In the genomic region with DNA sequence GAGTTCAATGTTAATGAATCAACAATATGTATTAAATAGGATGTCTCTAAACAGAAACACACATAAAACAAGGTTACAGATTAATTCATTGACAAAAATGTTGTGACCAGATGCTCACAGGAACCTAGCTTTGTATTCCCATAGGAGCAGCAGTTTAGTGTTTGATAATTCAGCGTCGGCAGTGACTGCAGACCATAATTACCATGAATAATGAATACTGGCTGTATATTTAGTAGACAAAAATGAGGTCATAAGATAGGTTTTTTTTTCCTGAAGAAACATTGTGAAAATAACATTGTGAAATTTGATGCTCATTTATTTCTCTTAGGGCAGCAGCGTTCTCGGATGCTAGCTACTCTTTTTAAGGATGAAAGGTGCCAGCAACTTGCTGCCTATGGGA, we compare ENCODE assay signal across 1 cellular context.
TF ChIP-seq lines count a peak whose summit lies in the region.

No MANE protein-coding gene starts in this region.

TF ChIP-seq in HEK293, 187 proteins besides CTCF, POLR2A, EP300 and RAD21 (continued from another document and continues in another):
- TF ChIP-seq, protein P1, sequence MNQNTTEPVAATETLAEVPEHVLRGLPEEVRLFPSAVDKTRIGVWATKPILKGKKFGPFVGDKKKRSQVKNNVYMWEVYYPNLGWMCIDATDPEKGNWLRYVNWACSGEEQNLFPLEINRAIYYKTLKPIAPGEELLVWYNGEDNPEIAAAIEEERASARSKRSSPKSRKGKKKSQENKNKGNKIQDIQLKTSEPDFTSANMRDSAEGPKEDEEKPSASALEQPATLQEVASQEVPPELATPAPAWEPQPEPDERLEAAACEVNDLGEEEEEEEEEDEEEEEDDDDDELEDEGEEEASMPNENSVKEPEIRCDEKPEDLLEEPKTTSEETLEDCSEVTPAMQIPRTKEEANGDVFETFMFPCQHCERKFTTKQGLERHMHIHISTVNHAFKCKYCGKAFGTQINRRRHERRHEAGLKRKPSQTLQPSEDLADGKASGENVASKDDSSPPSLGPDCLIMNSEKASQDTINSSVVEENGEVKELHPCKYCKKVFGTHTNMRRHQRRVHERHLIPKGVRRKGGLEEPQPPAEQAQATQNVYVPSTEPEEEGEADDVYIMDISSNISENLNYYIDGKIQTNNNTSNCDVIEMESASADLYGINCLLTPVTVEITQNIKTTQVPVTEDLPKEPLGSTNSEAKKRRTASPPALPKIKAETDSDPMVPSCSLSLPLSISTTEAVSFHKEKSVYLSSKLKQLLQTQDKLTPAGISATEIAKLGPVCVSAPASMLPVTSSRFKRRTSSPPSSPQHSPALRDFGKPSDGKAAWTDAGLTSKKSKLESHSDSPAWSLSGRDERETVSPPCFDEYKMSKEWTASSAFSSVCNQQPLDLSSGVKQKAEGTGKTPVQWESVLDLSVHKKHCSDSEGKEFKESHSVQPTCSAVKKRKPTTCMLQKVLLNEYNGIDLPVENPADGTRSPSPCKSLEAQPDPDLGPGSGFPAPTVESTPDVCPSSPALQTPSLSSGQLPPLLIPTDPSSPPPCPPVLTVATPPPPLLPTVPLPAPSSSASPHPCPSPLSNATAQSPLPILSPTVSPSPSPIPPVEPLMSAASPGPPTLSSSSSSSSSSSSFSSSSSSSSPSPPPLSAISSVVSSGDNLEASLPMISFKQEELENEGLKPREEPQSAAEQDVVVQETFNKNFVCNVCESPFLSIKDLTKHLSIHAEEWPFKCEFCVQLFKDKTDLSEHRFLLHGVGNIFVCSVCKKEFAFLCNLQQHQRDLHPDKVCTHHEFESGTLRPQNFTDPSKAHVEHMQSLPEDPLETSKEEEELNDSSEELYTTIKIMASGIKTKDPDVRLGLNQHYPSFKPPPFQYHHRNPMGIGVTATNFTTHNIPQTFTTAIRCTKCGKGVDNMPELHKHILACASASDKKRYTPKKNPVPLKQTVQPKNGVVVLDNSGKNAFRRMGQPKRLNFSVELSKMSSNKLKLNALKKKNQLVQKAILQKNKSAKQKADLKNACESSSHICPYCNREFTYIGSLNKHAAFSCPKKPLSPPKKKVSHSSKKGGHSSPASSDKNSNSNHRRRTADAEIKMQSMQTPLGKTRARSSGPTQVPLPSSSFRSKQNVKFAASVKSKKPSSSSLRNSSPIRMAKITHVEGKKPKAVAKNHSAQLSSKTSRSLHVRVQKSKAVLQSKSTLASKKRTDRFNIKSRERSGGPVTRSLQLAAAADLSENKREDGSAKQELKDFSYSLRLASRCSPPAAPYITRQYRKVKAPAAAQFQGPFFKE (tag by site-specific recombination; IDR thresholded peaks at IDR 0.05; ENCODE audit: borderline replicate concordance) = no peak
- TF ChIP-seq ZNF221 (tag by site-specific recombination; IDR thresholded peaks at IDR 0.05; ENCODE audit: borderline replicate concordance) = no peak
- TF ChIP-seq, protein P2, sequence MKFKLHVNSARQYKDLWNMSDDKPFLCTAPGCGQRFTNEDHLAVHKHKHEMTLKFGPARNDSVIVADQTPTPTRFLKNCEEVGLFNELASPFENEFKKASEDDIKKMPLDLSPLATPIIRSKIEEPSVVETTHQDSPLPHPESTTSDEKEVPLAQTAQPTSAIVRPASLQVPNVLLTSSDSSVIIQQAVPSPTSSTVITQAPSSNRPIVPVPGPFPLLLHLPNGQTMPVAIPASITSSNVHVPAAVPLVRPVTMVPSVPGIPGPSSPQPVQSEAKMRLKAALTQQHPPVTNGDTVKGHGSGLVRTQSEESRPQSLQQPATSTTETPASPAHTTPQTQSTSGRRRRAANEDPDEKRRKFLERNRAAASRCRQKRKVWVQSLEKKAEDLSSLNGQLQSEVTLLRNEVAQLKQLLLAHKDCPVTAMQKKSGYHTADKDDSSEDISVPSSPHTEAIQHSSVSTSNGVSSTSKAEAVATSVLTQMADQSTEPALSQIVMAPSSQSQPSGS (tag by site-specific recombination; IDR thresholded peaks at IDR 0.05; ENCODE audit: low read depth) = peak; percentile 17; the same call in 1 of the 2 replicates
- peak; percentile 72 for TF ChIP-seq ZNF629 (tag by site-specific recombination; IDR thresholded peaks at IDR 0.05)
- TF ChIP-seq YY2 (tag by site-specific recombination; IDR thresholded peaks at IDR 0.05) = no peak
- TF ChIP-seq ZFHX2 (tag by site-specific recombination; conservative IDR thresholded peaks at IDR 0.05) = no peak
- TF ChIP-seq ZEB2 (tag by site-specific recombination; IDR thresholded peaks at IDR 0.05) = no peak
- TF ChIP-seq, protein P3, sequence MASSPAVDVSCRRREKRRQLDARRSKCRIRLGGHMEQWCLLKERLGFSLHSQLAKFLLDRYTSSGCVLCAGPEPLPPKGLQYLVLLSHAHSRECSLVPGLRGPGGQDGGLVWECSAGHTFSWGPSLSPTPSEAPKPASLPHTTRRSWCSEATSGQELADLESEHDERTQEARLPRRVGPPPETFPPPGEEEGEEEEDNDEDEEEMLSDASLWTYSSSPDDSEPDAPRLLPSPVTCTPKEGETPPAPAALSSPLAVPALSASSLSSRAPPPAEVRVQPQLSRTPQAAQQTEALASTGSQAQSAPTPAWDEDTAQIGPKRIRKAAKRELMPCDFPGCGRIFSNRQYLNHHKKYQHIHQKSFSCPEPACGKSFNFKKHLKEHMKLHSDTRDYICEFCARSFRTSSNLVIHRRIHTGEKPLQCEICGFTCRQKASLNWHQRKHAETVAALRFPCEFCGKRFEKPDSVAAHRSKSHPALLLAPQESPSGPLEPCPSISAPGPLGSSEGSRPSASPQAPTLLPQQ (tag by site-specific recombination; IDR thresholded peaks at IDR 0.05) = no peak
- TF ChIP-seq, protein P4, sequence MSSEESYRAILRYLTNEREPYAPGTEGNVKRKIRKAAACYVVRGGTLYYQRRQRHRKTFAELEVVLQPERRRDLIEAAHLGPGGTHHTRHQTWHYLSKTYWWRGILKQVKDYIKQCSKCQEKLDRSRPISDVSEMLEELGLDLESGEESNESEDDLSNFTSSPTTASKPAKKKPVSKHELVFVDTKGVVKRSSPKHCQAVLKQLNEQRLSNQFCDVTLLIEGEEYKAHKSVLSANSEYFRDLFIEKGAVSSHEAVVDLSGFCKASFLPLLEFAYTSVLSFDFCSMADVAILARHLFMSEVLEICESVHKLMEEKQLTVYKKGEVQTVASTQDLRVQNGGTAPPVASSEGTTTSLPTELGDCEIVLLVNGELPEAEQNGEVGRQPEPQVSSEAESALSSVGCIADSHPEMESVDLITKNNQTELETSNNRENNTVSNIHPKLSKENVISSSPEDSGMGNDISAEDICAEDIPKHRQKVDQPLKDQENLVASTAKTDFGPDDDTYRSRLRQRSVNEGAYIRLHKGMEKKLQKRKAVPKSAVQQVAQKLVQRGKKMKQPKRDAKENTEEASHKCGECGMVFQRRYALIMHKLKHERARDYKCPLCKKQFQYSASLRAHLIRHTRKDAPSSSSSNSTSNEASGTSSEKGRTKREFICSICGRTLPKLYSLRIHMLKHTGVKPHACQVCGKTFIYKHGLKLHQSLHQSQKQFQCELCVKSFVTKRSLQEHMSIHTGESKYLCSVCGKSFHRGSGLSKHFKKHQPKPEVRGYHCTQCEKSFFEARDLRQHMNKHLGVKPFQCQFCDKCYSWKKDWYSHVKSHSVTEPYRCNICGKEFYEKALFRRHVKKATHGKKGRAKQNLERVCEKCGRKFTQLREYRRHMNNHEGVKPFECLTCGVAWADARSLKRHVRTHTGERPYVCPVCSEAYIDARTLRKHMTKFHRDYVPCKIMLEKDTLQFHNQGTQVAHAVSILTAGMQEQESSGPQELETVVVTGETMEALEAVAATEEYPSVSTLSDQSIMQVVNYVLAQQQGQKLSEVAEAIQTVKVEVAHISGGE (tag by site-specific recombination; conservative IDR thresholded peaks at IDR 0.05; ENCODE audit: low read depth) = no peak
- no peak for TF ChIP-seq ZNF555 (tag by site-specific recombination; conservative IDR thresholded peaks at IDR 0.05)
- TF ChIP-seq SP2 (tag by site-specific recombination; IDR thresholded peaks at IDR 0.05) = no peak
- no peak for TF ChIP-seq ZNF626 (tag by site-specific recombination; IDR thresholded peaks at IDR 0.05)
- TF ChIP-seq, protein P5, sequence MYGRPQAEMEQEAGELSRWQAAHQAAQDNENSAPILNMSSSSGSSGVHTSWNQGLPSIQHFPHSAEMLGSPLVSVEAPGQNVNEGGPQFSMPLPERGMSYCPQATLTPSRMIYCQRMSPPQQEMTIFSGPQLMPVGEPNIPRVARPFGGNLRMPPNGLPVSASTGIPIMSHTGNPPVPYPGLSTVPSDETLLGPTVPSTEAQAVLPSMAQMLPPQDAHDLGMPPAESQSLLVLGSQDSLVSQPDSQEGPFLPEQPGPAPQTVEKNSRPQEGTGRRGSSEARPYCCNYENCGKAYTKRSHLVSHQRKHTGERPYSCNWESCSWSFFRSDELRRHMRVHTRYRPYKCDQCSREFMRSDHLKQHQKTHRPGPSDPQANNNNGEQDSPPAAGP (tag by site-specific recombination; IDR thresholded peaks at IDR 0.05) = no peak
- no peak for TF ChIP-seq YY1 (tag by site-specific recombination; IDR thresholded peaks at IDR 0.05)
- no peak for TF ChIP-seq GFI1B (tag by site-specific recombination; IDR thresholded peaks at IDR 0.05)
- 0 out of 2 replicates have a peak, but pooled peaks have one; percentile 11 for TF ChIP-seq TRIM28 (IDR thresholded peaks at IDR 0.05; ENCODE audit: borderline replicate concordance, low read length)
- no peak for TF ChIP-seq HOXC10 (CRISPR knock-in tag; IDR thresholded peaks at IDR 0.05)
- TF ChIP-seq ZNF391 (tag by site-specific recombination; IDR thresholded peaks at IDR 0.05; ENCODE audit: borderline replicate concordance, low read depth) = no peak
- TF ChIP-seq, protein P6, sequence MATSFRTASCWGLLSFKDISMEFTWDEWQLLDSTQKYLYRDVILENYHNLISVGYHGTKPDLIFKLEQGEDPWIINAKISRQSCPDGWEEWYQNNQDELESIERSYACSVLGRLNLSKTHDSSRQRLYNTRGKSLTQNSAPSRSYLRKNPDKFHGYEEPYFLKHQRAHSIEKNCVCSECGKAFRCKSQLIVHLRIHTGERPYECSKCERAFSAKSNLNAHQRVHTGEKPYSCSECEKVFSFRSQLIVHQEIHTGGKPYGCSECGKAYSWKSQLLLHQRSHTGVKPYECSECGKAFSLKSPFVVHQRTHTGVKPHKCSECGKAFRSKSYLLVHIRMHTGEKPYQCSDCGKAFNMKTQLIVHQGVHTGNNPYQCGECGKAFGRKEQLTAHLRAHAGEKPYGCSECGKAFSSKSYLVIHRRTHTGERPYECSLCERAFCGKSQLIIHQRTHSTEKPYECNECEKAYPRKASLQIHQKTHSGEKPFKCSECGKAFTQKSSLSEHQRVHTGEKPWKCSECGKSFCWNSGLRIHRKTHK (tag by site-specific recombination; IDR thresholded peaks at IDR 0.05) = no peak
- TF ChIP-seq, protein P7, sequence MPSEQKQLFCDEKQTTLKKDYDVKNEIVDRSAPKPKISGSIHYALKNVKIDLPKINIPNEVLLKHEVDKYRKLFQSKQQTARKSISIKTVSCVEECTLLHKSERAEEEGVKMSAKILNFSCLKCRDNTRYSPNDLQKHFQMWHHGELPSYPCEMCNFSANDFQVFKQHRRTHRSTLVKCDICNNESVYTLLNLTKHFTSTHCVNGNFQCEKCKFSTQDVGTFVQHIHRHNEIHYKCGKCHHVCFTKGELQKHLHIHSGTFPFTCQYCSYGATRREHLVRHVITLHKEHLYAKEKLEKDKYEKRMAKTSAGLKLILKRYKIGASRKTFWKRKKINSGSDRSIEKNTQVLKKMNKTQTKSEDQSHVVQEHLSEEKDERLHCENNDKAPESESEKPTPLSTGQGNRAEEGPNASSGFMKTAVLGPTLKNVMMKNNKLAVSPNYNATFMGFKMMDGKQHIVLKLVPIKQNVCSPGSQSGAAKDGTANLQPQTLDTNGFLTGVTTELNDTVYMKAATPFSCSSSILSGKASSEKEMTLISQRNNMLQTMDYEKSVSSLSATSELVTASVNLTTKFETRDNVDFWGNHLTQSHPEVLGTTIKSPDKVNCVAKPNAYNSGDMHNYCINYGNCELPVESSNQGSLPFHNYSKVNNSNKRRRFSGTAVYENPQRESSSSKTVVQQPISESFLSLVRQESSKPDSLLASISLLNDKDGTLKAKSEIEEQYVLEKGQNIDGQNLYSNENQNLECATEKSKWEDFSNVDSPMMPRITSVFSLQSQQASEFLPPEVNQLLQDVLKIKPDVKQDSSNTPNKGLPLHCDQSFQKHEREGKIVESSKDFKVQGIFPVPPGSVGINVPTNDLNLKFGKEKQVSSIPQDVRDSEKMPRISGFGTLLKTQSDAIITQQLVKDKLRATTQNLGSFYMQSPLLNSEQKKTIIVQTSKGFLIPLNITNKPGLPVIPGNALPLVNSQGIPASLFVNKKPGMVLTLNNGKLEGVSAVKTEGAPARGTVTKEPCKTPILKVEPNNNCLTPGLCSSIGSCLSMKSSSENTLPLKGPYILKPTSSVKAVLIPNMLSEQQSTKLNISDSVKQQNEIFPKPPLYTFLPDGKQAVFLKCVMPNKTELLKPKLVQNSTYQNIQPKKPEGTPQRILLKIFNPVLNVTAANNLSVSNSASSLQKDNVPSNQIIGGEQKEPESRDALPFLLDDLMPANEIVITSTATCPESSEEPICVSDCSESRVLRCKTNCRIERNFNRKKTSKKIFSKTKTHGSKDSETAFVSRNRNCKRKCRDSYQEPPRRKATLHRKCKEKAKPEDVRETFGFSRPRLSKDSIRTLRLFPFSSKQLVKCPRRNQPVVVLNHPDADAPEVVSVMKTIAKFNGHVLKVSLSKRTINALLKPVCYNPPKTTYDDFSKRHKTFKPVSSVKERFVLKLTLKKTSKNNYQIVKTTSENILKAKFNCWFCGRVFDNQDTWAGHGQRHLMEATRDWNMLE (tag by site-specific recombination; conservative IDR thresholded peaks at IDR 0.05; ENCODE audit: low read depth) = no peak
- TF ChIP-seq ZNF423 (tag by site-specific recombination; IDR thresholded peaks at IDR 0.05) = no peak
- no peak for TF ChIP-seq ZNF223 (tag by site-specific recombination; IDR thresholded peaks at IDR 0.05)
- TF ChIP-seq ZNF621 (tag by site-specific recombination; IDR thresholded peaks at IDR 0.05) = no peak
- TF ChIP-seq ZNF155 (tag by site-specific recombination; IDR thresholded peaks at IDR 0.05) = no peak
- TF ChIP-seq, protein P8, sequence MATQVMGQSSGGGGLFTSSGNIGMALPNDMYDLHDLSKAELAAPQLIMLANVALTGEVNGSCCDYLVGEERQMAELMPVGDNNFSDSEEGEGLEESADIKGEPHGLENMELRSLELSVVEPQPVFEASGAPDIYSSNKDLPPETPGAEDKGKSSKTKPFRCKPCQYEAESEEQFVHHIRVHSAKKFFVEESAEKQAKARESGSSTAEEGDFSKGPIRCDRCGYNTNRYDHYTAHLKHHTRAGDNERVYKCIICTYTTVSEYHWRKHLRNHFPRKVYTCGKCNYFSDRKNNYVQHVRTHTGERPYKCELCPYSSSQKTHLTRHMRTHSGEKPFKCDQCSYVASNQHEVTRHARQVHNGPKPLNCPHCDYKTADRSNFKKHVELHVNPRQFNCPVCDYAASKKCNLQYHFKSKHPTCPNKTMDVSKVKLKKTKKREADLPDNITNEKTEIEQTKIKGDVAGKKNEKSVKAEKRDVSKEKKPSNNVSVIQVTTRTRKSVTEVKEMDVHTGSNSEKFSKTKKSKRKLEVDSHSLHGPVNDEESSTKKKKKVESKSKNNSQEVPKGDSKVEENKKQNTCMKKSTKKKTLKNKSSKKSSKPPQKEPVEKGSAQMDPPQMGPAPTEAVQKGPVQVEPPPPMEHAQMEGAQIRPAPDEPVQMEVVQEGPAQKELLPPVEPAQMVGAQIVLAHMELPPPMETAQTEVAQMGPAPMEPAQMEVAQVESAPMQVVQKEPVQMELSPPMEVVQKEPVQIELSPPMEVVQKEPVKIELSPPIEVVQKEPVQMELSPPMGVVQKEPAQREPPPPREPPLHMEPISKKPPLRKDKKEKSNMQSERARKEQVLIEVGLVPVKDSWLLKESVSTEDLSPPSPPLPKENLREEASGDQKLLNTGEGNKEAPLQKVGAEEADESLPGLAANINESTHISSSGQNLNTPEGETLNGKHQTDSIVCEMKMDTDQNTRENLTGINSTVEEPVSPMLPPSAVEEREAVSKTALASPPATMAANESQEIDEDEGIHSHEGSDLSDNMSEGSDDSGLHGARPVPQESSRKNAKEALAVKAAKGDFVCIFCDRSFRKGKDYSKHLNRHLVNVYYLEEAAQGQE (tag by site-specific recombination; IDR thresholded peaks at IDR 0.05) = no peak
- no peak for TF ChIP-seq ZBTB8A (tag by site-specific recombination; IDR thresholded peaks at IDR 0.05)
- no peak for TF ChIP-seq FEZF1 (tag by site-specific recombination; IDR thresholded peaks at IDR 0.05)
- no peak for TF ChIP-seq ZNF324 (tag by site-specific recombination; IDR thresholded peaks at IDR 0.05)
- no peak for TF ChIP-seq ZNF16 (tag by site-specific recombination; IDR thresholded peaks at IDR 0.05; ENCODE audit: low read depth)
